ENCODE assay signal across 11 cellular contexts in the genomic region with DNA sequence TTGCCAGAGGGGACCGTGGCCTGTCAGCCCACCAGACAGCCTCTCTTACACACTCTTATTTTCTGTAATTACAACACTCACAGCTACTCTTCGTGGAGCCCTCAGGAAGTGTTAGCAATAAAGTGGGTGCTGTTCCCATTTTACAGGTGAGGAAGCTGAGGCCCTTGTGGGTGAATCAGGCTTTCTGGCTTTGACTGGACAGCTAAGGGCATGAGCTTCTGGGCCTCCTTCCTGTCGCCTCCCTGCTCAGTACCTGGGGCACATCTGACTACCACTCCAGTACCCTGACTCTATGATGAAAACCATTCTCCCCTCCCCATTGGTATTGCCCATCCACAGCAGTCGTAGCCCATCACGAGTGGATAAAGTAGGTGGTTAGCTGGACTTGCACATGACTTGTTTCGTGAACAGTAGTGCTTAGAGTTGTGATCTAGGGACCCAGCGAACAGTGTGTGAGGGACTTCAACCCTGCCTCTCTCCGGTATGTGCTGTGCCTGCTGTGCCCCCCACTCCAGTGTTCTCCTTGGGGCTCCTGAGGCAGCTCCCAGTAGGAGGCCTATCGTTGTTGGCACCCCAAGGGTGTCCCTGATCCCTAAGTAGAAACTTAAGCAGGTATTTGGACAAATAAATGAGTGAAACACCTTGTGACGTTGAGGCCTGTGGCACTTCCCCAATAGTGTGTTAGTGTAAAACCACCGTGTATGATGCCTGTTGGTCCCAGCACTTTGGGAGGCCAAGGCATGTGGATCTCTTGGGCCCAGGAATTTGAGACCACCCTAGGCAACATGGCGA. TPM values are rescaled to one million over a fixed set of nuclear protein-coding genes. Genes with fewer than 3 reads are reported as not detected.
DNase-seq lines count a peak whose midpoint lies in the region; ATAC-seq, FAIRE-seq and TF ChIP-seq lines count a peak whose summit lies in the region.
"Had no signal": no experiment of that assay in that cellular context is flagged by ENCODE, and none has a peak within 500 bp of the region (broad histone marks: within the 10 kb centered on the region; RNA-seq: fewer than 3 reads in every experiment).

No MANE protein-coding gene starts in this region.

- no peaks in the 10 kb centered on the region for H3K9me1 ChIP-seq in K562 (ENCODE audit: control insufficient read depth, insufficient read depth, low read length)

- peak; percentile 24 for ATAC-seq in K562
- no peak for ATAC-seq in HG02981 (IDR thresholded peaks at IDR 0.05; ENCODE audit: unreplicated experiment)

- H3K9me2 ChIP-seq in OCI-LY1 (ENCODE audit: low read depth, low read length): no peaks in the 10 kb centered on the region

- no peaks in the 10 kb centered on the region for H3K9me3 ChIP-seq in OCI-LY1 (ENCODE audit: low read length)
- no peaks in the 10 kb centered on the region for H3K9me3 ChIP-seq in K562 (replicated peaks; ENCODE audit: control insufficient read depth, insufficient read depth, low read depth, low read length)
- H3K9me3 ChIP-seq in skeletal muscle satellite cell (replicated peaks; ENCODE audit: low read length): no peaks in the 10 kb centered on the region
- H3K9me3 ChIP-seq in tibial artery: no peaks in the 10 kb centered on the region

- peaks cover 82% of the 10 kb centered on the region for H3K79me2 ChIP-seq in OCI-LY1 (ENCODE audit: insufficient read depth, low read length)
- H3K79me2 ChIP-seq in K562 (ENCODE audit: control insufficient read depth, insufficient read depth, low read length): peaks cover 96% of the 10 kb centered on the region

- H3F3A ChIP-seq in OCI-LY1 (ENCODE audit: insufficient read depth, low read length): no peaks in the 10 kb centered on the region; the same call in 1 of the 2 replicates

- peak overlapping the region; percentile 5; the same call in 1 of the 2 replicates for H3K4me2 ChIP-seq in OCI-LY1 (ENCODE audit: low read length)
- H3K4me2 ChIP-seq in K562 (ENCODE audit: insufficient read depth, low read length): peak overlapping the region; percentile 65
- no peak overlapping the region for H3K4me2 ChIP-seq in skeletal muscle satellite cell (ENCODE audit: low read length)

- H3K27ac ChIP-seq in OCI-LY1 (ENCODE audit: low read depth, low read length, poor library complexity, severe bottlenecking) (peak overlapping the region; percentile 77), K562 (ENCODE audit: extremely low read depth, low read depth, low read length) (peak overlapping the region; percentile 73), tibial artery (peak overlapping the region in 1 of 2 donors; percentile 12)

- H3K4me3 ChIP-seq in OCI-LY1 (ENCODE audit: low read depth, low read length, poor library complexity, severe bottlenecking) (no peak overlapping the region), K562 (no peak overlapping the region), skeletal muscle satellite cell (ENCODE audit: low read length) (no peak overlapping the region), tibial artery (no peak overlapping the region)

- H3K9ac ChIP-seq in OCI-LY1 (ENCODE audit: low read length) (no peak overlapping the region), K562 (ENCODE audit: insufficient read depth in 1 of 2, low read depth in 2 of 2, low read length in 2 of 2) (peak overlapping the region; percentile 15 to 61; a peak in 1 of 4 replicates), skeletal muscle satellite cell (ENCODE audit: low read depth, low read length) (peak overlapping the region; percentile 2)

- TF ChIP-seq EP300 in K562 (IDR thresholded peaks at IDR 0.05; ENCODE audit: low read length): no peak

- WGBS in K562 (ENCODE audit: insufficient coverage, low coverage, missing lambda C conversion rate): 58% methylated on average over 12 of the region's 12 CpGs

- H3K4me1 ChIP-seq in OCI-LY1 (ENCODE audit: insufficient read depth, low read length, severe bottlenecking): peaks cover 52% of the 10 kb centered on the region
- peaks cover 46 to 47% of the 10 kb centered on the region in 2 experiments for H3K4me1 ChIP-seq in K562 (replicated peaks in 1 of 2; ENCODE audit: control insufficient read depth in 2 of 2, insufficient read depth in 2 of 2, low read length in 2 of 2)
- peaks cover 39% of the 10 kb centered on the region for H3K4me1 ChIP-seq in skeletal muscle satellite cell (ENCODE audit: control insufficient read depth, insufficient read depth, low read length)
- H3K4me1 ChIP-seq in tibial artery: peaks cover 0 to 26% (median 17%) of the 10 kb centered on the region in 4 donors

- H3K27me3 ChIP-seq in OCI-LY1 (ENCODE audit: insufficient read depth, low read length) (no peaks in the 10 kb centered on the region), K562 (ENCODE audit: control insufficient read depth in 2 of 2, insufficient read depth in 2 of 2, low read length in 2 of 2) (no peaks in the 10 kb centered on the region), skeletal muscle satellite cell (ENCODE audit: control insufficient read depth, insufficient read depth, low read length) (no peaks in the 10 kb centered on the region), tibial artery (no peaks in the 10 kb centered on the region)

- POLR2A ChIA-PET in K562 (lab: Yijun Ruan, JAX): interaction anchor here (0.7 to 2.2 kb wide), 6 partner anchors 14 to 37 kb away, joined by 3 to 6 read pairs (median 4); no protein-coding TSS in a partner anchor

- TF ChIP-seq CTCF in OCI-LY1 (IDR thresholded peaks at IDR 0.05; ENCODE audit: low read length): no peak
- no peak for TF ChIP-seq CTCF in K562 (IDR thresholded peaks at IDR 0.05 in 2 of 3, conservative IDR thresholded peaks at IDR 0.05 in 1 of 3; ENCODE audit: insufficient read depth in 2 of 3, low read depth in 1 of 3, low read length in 3 of 3)
- TF ChIP-seq CTCF in tibial artery (IDR thresholded peaks at IDR 0.05): no peak

- CTCF ChIA-PET in K562 (lab: Yijun Ruan, JAX; ENCODE audit: low intra/inter-chr PET ratio): no interaction called here

- in situ Hi-C loops in K562 (cut with MboI): no loop called here

- peak; percentile 46 for DNase-seq in activated CD4-positive, alpha-beta T cell treated with anti-CD3 and anti-CD28 coated beads for 48 hours
- no peak for DNase-seq in activated CD4-positive, alpha-beta T cell treated with anti-CD3 and anti-CD28 coated beads, Interleukin-2, amount 50 U/mL, for 1 hour
- DNase-seq in K562 (ENCODE audit: extremely low read depth in 1 of 4, low spot score in 3 of 4) (no peak), DMS53 treated with DMSO at 0.1 percent for 48 hours (lab: John Stamatoyannopoulos, UW; ENCODE audit: unreplicated experiment) (no peak), tibial artery (no peak)
- DNase-seq: NCI-H510A; stimulated activated CD4-positive, alpha-beta T cell treated with anti-CD3 and anti-CD28 coated beads, Interleukin-4, amount 100 ng/mL, for 4 hours had no signal

- intact Hi-C loops in K562 (cut with micrococcal nuclease) (loop anchor here (2.0 to 5.0 kb wide), 2 partner anchors 37 to 45 kb away; a partner anchor contains a TSS), tibial artery (cut with DNase I; ENCODE audit: low total_unique reads) (no loop called here)

- H4K20me1 ChIP-seq in OCI-LY1 (ENCODE audit: insufficient read depth, low read length) (no peaks in the 10 kb centered on the region), K562 (replicated peaks; ENCODE audit: control insufficient read depth, insufficient read depth, low read length) (peaks cover 50% of the 10 kb centered on the region)

- no TSS peak for BruUV-seq in K562 (replicated peaks; lab: Mats Ljungman, UMichigan)

- TF ChIP-seq POLR2A in K562 (conservative IDR thresholded peaks at IDR 0.05): no peak

- FAIRE-seq in K562 (lab: Jason Lieb, UNC): no peak
- FAIRE-seq: A204.1 had no signal

- no peak for TF ChIP-seq RAD21 in K562 (CRISPR knock-in tag; conservative IDR thresholded peaks at IDR 0.05 in 1 of 2, IDR thresholded peaks at IDR 0.05 in 1 of 2)

- H2AFZ ChIP-seq in OCI-LY1 (ENCODE audit: low read length): no peak overlapping the region
- no peak overlapping the region for H2AFZ ChIP-seq in K562 (ENCODE audit: low read depth, low read length)

- H3K36me3 ChIP-seq in OCI-LY1 (ENCODE audit: insufficient read depth, low read length) (peaks cover 20% of the 10 kb centered on the region; the same call in 1 of the 2 replicates), K562 (ENCODE audit: control insufficient read depth, insufficient read depth, low read length) (peaks cover 56% of the 10 kb centered on the region), skeletal muscle satellite cell (ENCODE audit: insufficient read depth, low read length) (peaks cover 14% of the 10 kb centered on the region), tibial artery (no peaks in the 10 kb centered on the region)

TF ChIP-seq in K562, 482 proteins besides CTCF, POLR2A, EP300 and RAD21 (continues in another document):
- TF ChIP-seq PHF21A (IDR thresholded peaks at IDR 0.05; ENCODE audit: borderline replicate concordance, low read depth) (no peak), RBM39 (optimal IDR thresholded peaks at IDR 0.05; ENCODE audit: low read depth, low read length) (peak; percentile 14), KDM1A (IDR thresholded peaks at IDR 0.05) (peak; percentile 67 to 89), CXXC5 (CRISPR knock-in tag; IDR thresholded peaks at IDR 0.05) (no peak)

RNA-seq across cellular contexts. Expression of a gene that starts 38.6 kb away (rescaled TPM):
- 64.2 and 71.9 TPM in 2 replicates for total RNA-seq in K562 (2011; cell fraction: chromatin; rRNA removed; ENCODE audit: low replicate concordance)
- 40.3 and 42.0 TPM in 2 replicates for total RNA-seq in K562 (2011; cell fraction: nucleolus; rRNA removed)
- total RNA-seq in K562 (2011; cell fraction: nucleoplasm; rRNA removed): 44.1 and 58.8 TPM in 2 replicates
- 114 and 141 TPM in 2 replicates for total RNA-seq in K562 (2014; rRNA removed)
- 36.3 and 39.2 TPM in 2 replicates for total RNA-seq in K562 (2014; rRNA removed; fragmentation: Illumina TruSeq; extraction: Trizol)
- 61.2 and 65.5 TPM in 2 replicates for total RNA-seq in K562 (2015; rRNA removed; fragmentation: Illumina TruSeq; extraction: Trizol)
- total RNA-seq in K562 (2021): 215 and 226 TPM in 2 replicates
- 25.4 and 33.0 TPM in 2 replicates for polyA plus RNA-seq in K562 (2011; rRNA removed)
- polyA plus RNA-seq in K562 (2011; cell fraction: cytosol; rRNA removed): 21.1 and 45.0 TPM in 2 replicates
- 23.6 and 33.3 TPM in 2 replicates for polyA plus RNA-seq in K562 (2011; cell fraction: nucleus; rRNA removed)
- polyA plus RNA-seq in K562 (2012): 44.9 and 60.8 TPM in 2 replicates
- 44.2 and 80.9 TPM in 2 replicates for polyA plus RNA-seq in K562 (2014; fragmentation: Illumina TruSeq; extraction: Trizol)
- polyA plus RNA-seq in K562 (2014; fragmentation: Nextera tagmentation; extraction: Ambion mirVana): 1 to 10 TPM; 2.4 to 5.1 TPM
- 88.4 and 112 TPM in 2 replicates for polyA plus RNA-seq in K562 (2014; rRNA removed)
- 33.1 and 40.4 TPM in 2 replicates for polyA minus RNA-seq in K562 (2011; rRNA and poly(A)+ RNA removed)
- 55.4 and 91.3 TPM in 2 replicates for polyA minus RNA-seq in K562 (2011; cell fraction: cytosol; rRNA and poly(A)+ RNA removed)
- 12.5 and 17.4 TPM in 2 replicates for polyA minus RNA-seq in K562 (2011; cell fraction: nucleus; rRNA and poly(A)+ RNA removed)
- 61.4 and 71.2 TPM in 2 replicates for total RNA-seq in skeletal muscle satellite cell (2012; rRNA removed)
